ENCODE assay signal across 9 cellular contexts in genomic region chr17:40399185-40399584, GRCh38. TPM values are rescaled to one million over a fixed set of nuclear protein-coding genes. Genes with fewer than 3 reads are reported as not detected.
DNase-seq lines count a peak whose midpoint lies in the region; ATAC-seq and TF ChIP-seq lines count a peak whose summit lies in the region.
"Had no signal": no experiment of that assay in that cellular context is flagged by ENCODE, and none has a peak within 500 bp of the region (broad histone marks: within the 10 kb centered on the region; RNA-seq: fewer than 3 reads in every experiment).

No MANE protein-coding gene starts in this region.

- no peak overlapping the region for H2BK120ac ChIP-seq in neuronal stem cell (ENCODE audit: low read depth, low read length)

- H3K4me1 ChIP-seq in neuronal stem cell (ENCODE audit: control insufficient read depth in 2 of 2, insufficient read depth in 1 of 2, low read depth in 1 of 2, low read length in 2 of 2), result no peaks in the 10 kb centered on the region

- H3K79me1 ChIP-seq in neuronal stem cell (ENCODE audit: low read depth, low read length), result no peaks in the 10 kb centered on the region

- H3K23ac ChIP-seq in neuronal stem cell (ENCODE audit: low read depth, low read length, poor library complexity), result no peak overlapping the region

- no peak overlapping the region for H3K4me2 ChIP-seq in neuronal stem cell (ENCODE audit: insufficient read depth, low read length, poor library complexity, severe bottlenecking)

- no peak overlapping the region for H3K4me3 Mint-ChIP-seq in T-cell

- no peak overlapping the region for H4K91ac ChIP-seq in neuronal stem cell (ENCODE audit: low read depth, low read length, poor library complexity)

- H3K9me3 Mint-ChIP-seq in T-cell, result no peaks in the 10 kb centered on the region

- H2AK5ac ChIP-seq in neuronal stem cell (ENCODE audit: low read depth, low read length), result no peak overlapping the region

- no peak overlapping the region for H3K4ac ChIP-seq in neuronal stem cell (ENCODE audit: low read length)

- H3K4me3 ChIP-seq in fibroblast of the aortic adventitia (ENCODE audit: low read depth, low read length) (no peak overlapping the region), neuronal stem cell (ENCODE audit: low read length in 2 of 2) (no peak overlapping the region)
- H3K4me3 ChIP-seq: skin epidermis had no signal

- H2BK15ac ChIP-seq in neuronal stem cell (ENCODE audit: low read length), result no peak overlapping the region

- H3K9ac ChIP-seq in neuronal stem cell (ENCODE audit: low read depth, low read length, poor library complexity), result no peak overlapping the region

- H2BK12ac ChIP-seq in neuronal stem cell (ENCODE audit: low read length), result no peak overlapping the region

- TF ChIP-seq CTCF in fibroblast of the aortic adventitia (IDR thresholded peaks at IDR 0.05; ENCODE audit: insufficient read depth, low read length), result peak; percentile 58

- H3K4me1 Mint-ChIP-seq in T-cell, result peaks cover 14 to 28% (median 22%) of the 10 kb centered on the region in 3 donors

- H3K27ac ChIP-seq in neuronal stem cell (replicated peaks; ENCODE audit: low read length), result no peak overlapping the region

- no peaks in the 10 kb centered on the region for H3K27me3 Mint-ChIP-seq in T-cell

- peaks cover 39 to 100% of the 10 kb centered on the region in 2 donors for H3K36me3 ChIP-seq in neuronal stem cell (replicated peaks in 1 of 2; ENCODE audit: control insufficient read depth in 2 of 2, insufficient read depth in 2 of 2, low read length in 2 of 2)

- no peak overlapping the region for H2AFZ ChIP-seq in neuronal stem cell (ENCODE audit: low read length)

- POLR2A ChIA-PET in T-cell (lab: Charles Lee), result no interaction called here

- H3K14ac ChIP-seq in neuronal stem cell (ENCODE audit: low read length), result no peak overlapping the region

- ATAC-seq in T-cell (replicated peaks in 1 of 4) (peak in 3 of 4 experiments; percentile 29 to 74 (median 54)), HG02763 (IDR thresholded peaks at IDR 0.05; ENCODE audit: unreplicated experiment) (no peak)

- H3K9me3 ChIP-seq in neuronal stem cell (replicated peaks in 1 of 2; ENCODE audit: control insufficient read depth in 2 of 2, insufficient read depth in 1 of 2, low read depth in 1 of 2, low read length in 2 of 2), result no peaks in the 10 kb centered on the region

- H2BK5ac ChIP-seq in neuronal stem cell (ENCODE audit: low read length), result no peak overlapping the region

- CTCF ChIA-PET in T-cell (lab: Charles Lee), result interaction anchor here (0.6 to 3.5 kb wide), 10 partner anchors 14 to 409 kb away, joined by 3 to 32 read pairs (median 4); partner anchors contain the start of gene TOP2A (in 1 of the 2)

- no peaks in the 10 kb centered on the region for H3K27me3 ChIP-seq in neuronal stem cell (ENCODE audit: control insufficient read depth in 3 of 3, insufficient read depth in 3 of 3, low read depth in 1 of 3, low read length in 3 of 3)

- peak overlapping the region in 1 of 2 donors; percentile 70 for H3K27ac Mint-ChIP-seq in T-cell

- peak; percentile 81 for DNase-seq in DMS 273 (lab: John Stamatoyannopoulos, UW; ENCODE audit: unreplicated experiment)
- no peak for DNase-seq in DMS 273 treated with DMSO at 0.1 percent for 48 hours (lab: John Stamatoyannopoulos, UW)
- DNase-seq in KG1 (lab: John Stamatoyannopoulos, UW), result peak; percentile 25
- DNase-seq in T-cell, result peak in 3 of 34 experiments; percentile 11 to 15 (median 11)
- peak; percentile 83 for DNase-seq in fibroblast of the aortic adventitia (ENCODE audit: low read depth)
- DNase-seq in pons (ENCODE audit: low spot score), result peak; percentile 58
- DNase-seq in neuronal stem cell (ENCODE audit: low spot score), result no peak

- no CpG with 5 or more reads among the region's 4 CpGs for WGBS in neuronal stem cell (ENCODE audit: extremely low coverage in 2 of 2, insufficient read length in 2 of 2, insufficient replicate concordance in 1 of 2), 2 donors

- H3K18ac ChIP-seq in neuronal stem cell (ENCODE audit: low read length), result no peak overlapping the region

- H3K36me3 Mint-ChIP-seq in T-cell, result no peaks in the 10 kb centered on the region

- no peak overlapping the region for H4K8ac ChIP-seq in neuronal stem cell (ENCODE audit: low read depth, low read length)

RNA-seq across cellular contexts. Expression of gene TOP2A, which starts 18.5 kb away (rescaled TPM):
- total RNA-seq in T-cell, result 1 to 10 TPM; 2.3 to 4.2 (median 2.7) TPM
- total RNA-seq in fibroblast of the aortic adventitia (ENCODE audit: low replicate concordance), result 25.3 and 145 TPM in 2 replicates
- 269 TPM for polyA plus RNA-seq in neuronal stem cell (2013, experiment 1 of 2)
- polyA plus RNA-seq in neuronal stem cell (2013, experiment 2 of 2), result 272 TPM

RNA-seq across cellular contexts. Expression of gene GJD3, which starts 34.6 kb away (rescaled TPM):
- not detected for total RNA-seq in T-cell
- 5.9 TPM in 1 of 2 replicates, not detected in the other for total RNA-seq in fibroblast of the aortic adventitia (ENCODE audit: low replicate concordance)
- polyA plus RNA-seq in neuronal stem cell (2013, experiment 1 of 2), result 0.08 TPM
- polyA plus RNA-seq in neuronal stem cell (2013, experiment 2 of 2), result 0.07 TPM

RNA-seq across cellular contexts. Expression of gene IGFBP4, which starts 44.1 kb away (rescaled TPM):
- 10 to 100 TPM in 3 of 5 donors, 1 to 10 TPM in 2; 4.0 to 12.3 (median 11.3) TPM for total RNA-seq in T-cell
- 314 and 706 TPM in 2 replicates for total RNA-seq in fibroblast of the aortic adventitia (ENCODE audit: low replicate concordance)
- polyA plus RNA-seq in neuronal stem cell (2013, experiment 1 of 2), result 36.1 TPM
- 34.4 TPM for polyA plus RNA-seq in neuronal stem cell (2013, experiment 2 of 2)

Comparison
In these comparisons a context has a peak if more than half of its experiments do, and no peak if none do; other contexts are left out.
1. DNase-seq: peak in DMS 273 (single experiment), KG1 (single experiment), fibroblast of the aortic adventitia (single experiment) and pons (single experiment); none in DMS 273 treated with DMSO at 0.1 percent for 48 hours (single experiment) and neuronal stem cell (single experiment).
2. RNA of gene IGFBP4, which starts 44.1 kb away (total RNA-seq): 314 to 706 TPM in fibroblast of the aortic adventitia; 4.0 to 12.3 TPM in T-cell; every median in the first group is over 10 times any median in the second.